In genomic region chr6:35687658-35688604, GRCh38 we compare ENCODE assay signal across 8 cellular contexts. TPM values are rescaled to one million over a fixed set of nuclear protein-coding genes. Genes with fewer than 3 reads are reported as not detected.
DNase-seq lines count a peak whose midpoint lies in the region; ATAC-seq and TF ChIP-seq lines count a peak whose summit lies in the region.

No MANE protein-coding gene starts in this region.

- no peak overlapping the region for H3K4ac ChIP-seq in IMR-90 (ENCODE audit: low read depth, low read length)

- H3K79me1 ChIP-seq in IMR-90 (ENCODE audit: low read depth in 1 of 2, low read length in 2 of 2): peaks cover 3 to 6% of the 10 kb centered on the region in 2 experiments; a peak in 2 of 4 replicates

- in situ Hi-C loops in IMR-90 (cut with MboI; ENCODE audit: low sequenced_read_pairs): no loop called here
- in situ Hi-C loops in astrocyte of the cerebellum (cut with HindIII; ENCODE audit: low sequenced_read_pairs): no loop called here

- H3K4me1 ChIP-seq in IMR-90 (ENCODE audit: control insufficient read depth, insufficient read depth, low read length) (peaks cover 2% of the 10 kb centered on the region; the same call in 1 of the 2 replicates), iPS-15b (ENCODE audit: control insufficient read depth, insufficient read depth, low read length) (peaks cover 9% of the 10 kb centered on the region), sigmoid colon (peaks cover 0 to 56% (median 44%) of the 10 kb centered on the region in 4 donors)

- H4K5ac ChIP-seq in IMR-90 (ENCODE audit: low read depth, low read length): no peak overlapping the region

- H4K8ac ChIP-seq in IMR-90 (ENCODE audit: low read depth in 2 of 2, low read length in 2 of 2): no peak overlapping the region

- no TSS peak for BruUV-seq in IMR-90 (replicated peaks; lab: Mats Ljungman, UMichigan)

- no peak overlapping the region for H2BK5ac ChIP-seq in IMR-90 (ENCODE audit: low read depth, low read length, poor library complexity, severe bottlenecking)

- H3K23ac ChIP-seq in IMR-90 (ENCODE audit: low read depth, low read length): peak overlapping the region; percentile 84

- no peak overlapping the region for H2BK20ac ChIP-seq in IMR-90 (ENCODE audit: low read depth, low read length)

- ATAC-seq in GM21529 (IDR thresholded peaks at IDR 0.05; ENCODE audit: unreplicated experiment) (peak; percentile 45), IMR-90 (ENCODE audit: low read depth) (peak; percentile 43)

- peak overlapping the region; percentile 95 for H2AFZ ChIP-seq in IMR-90 (replicated peaks; ENCODE audit: low read length, poor library complexity)

- TF ChIP-seq RAD21 in IMR-90 (IDR thresholded peaks at IDR 0.05; ENCODE audit: low read length): no peak

- H4K20me1 ChIP-seq in IMR-90 (ENCODE audit: insufficient read depth, low read length): peaks cover 5% of the 10 kb centered on the region; the same call in 1 of the 2 replicates

- no peak overlapping the region for H2BK15ac ChIP-seq in IMR-90 (ENCODE audit: low read depth, low read length)

- no peaks in the 10 kb centered on the region for H3K9me3 ChIP-seq in IMR-90 (ENCODE audit: control insufficient read depth, insufficient read depth, low read length)
- no peaks in the 10 kb centered on the region for H3K9me3 ChIP-seq in iPS-15b (ENCODE audit: control insufficient read depth, insufficient read depth, low read length)
- no peaks in the 10 kb centered on the region for H3K9me3 ChIP-seq in sigmoid colon

- CTCF ChIA-PET in IMR-90 (lab: Yijun Ruan, JAX): interaction anchor here (1.3 kb wide), 1 partner anchor 166 kb away, joined by 3 read pairs; no protein-coding TSS in a partner anchor

- H3K4me2 ChIP-seq in IMR-90 (ENCODE audit: low read depth, low read length): peak overlapping the region; percentile 92

- POLR2A ChIA-PET in IMR-90 (lab: Charles Lee; ENCODE audit: unreplicated experiment): no interaction called here

- no peak for TF ChIP-seq CTCF in IMR-90 (conservative IDR thresholded peaks at IDR 0.05; ENCODE audit: low read depth, low read length)
- no peak for TF ChIP-seq CTCF in astrocyte of the cerebellum (IDR thresholded peaks at IDR 0.05; ENCODE audit: low read depth, low read length, missing control alignments)
- no peak for TF ChIP-seq CTCF in sigmoid colon (IDR thresholded peaks at IDR 0.05)

- H3K4me3 ChIP-seq in IMR-90 (ENCODE audit: insufficient read depth, low read depth, low read length) (peak overlapping the region; percentile 59), astrocyte of the cerebellum (ENCODE audit: low read depth, low read length) (peak overlapping the region; percentile 61), iPS-15b (ENCODE audit: low read depth, low read length) (peak overlapping the region; percentile 69), sigmoid colon (peak overlapping the region; percentile 75 to 100 (median 90))

- dilution Hi-C loops in IMR-90 (cut with HindIII; ENCODE audit: low sequenced_read_pairs, unreplicated experiment): no loop called here

- H3K36me3 ChIP-seq in IMR-90 (ENCODE audit: control insufficient read depth, insufficient read depth, low read length) (no peaks in the 10 kb centered on the region), iPS-15b (ENCODE audit: control insufficient read depth, insufficient read depth, low read length) (no peaks in the 10 kb centered on the region), sigmoid colon (peaks cover 0 to 20% (median 5%) of the 10 kb centered on the region in 4 donors)

- H3K9me1 ChIP-seq in IMR-90 (ENCODE audit: insufficient read depth, low read length): peaks cover 2% of the 10 kb centered on the region; the same call in 1 of the 2 replicates

- H3K18ac ChIP-seq in IMR-90 (ENCODE audit: low read depth, low read length): no peak overlapping the region

- no peak overlapping the region for H2BK120ac ChIP-seq in IMR-90 (ENCODE audit: low read depth, low read length)

- H4K91ac ChIP-seq in IMR-90 (ENCODE audit: insufficient read depth, low read depth, low read length): no peak overlapping the region

- H2AK9ac ChIP-seq in IMR-90 (replicated peaks; ENCODE audit: low read depth, low read length, poor library complexity): peak overlapping the region; percentile 2

- H2AK5ac ChIP-seq in IMR-90 (ENCODE audit: low read depth, low read length): no peak overlapping the region

- H3K27me3 ChIP-seq in IMR-90 (ENCODE audit: control insufficient read depth, insufficient read depth, low read length) (no peaks in the 10 kb centered on the region), iPS-15b (ENCODE audit: control insufficient read depth, insufficient read depth, low read length) (peaks cover 7% of the 10 kb centered on the region), sigmoid colon (no peaks in the 10 kb centered on the region)

- H3K9ac ChIP-seq in IMR-90 (ENCODE audit: low read depth, low read length) (peak overlapping the region; percentile 65; the same call in 1 of the 2 replicates), iPS-15b (ENCODE audit: low read depth, low read length) (no peak overlapping the region)

- DNase-seq in DMS53 treated with DMSO at 0.1 percent for 48 hours (lab: John Stamatoyannopoulos, UW; ENCODE audit: unreplicated experiment) (peak; percentile 40), IMR-90 (peak; percentile 57), T-helper 1 cell (peak; percentile 40 to 76 (median 46)), astrocyte of the cerebellum (ENCODE audit: low read depth) (no peak), sigmoid colon (peak; percentile 84), GF-D8 (lab: John Stamatoyannopoulos, UW) (no peak)

- H3K27ac ChIP-seq in IMR-90 (ENCODE audit: insufficient read depth, low read length) (peak overlapping the region; percentile 13; the same call in 1 of the 2 replicates), sigmoid colon (peak overlapping the region; percentile 97 to 100 (median 98))

- intact Hi-C loops in IMR-90 (cut with micrococcal nuclease): no loop called here
- intact Hi-C loops in sigmoid colon (cut with DNase I): loop anchor here (5.0 kb wide), 3 partner anchors 86 to 166 kb away; no protein-coding TSS in a partner anchor

- no peak overlapping the region for H3K56ac ChIP-seq in IMR-90 (ENCODE audit: extremely low read depth, insufficient read depth, low read length)

- WGBS in IMR-90 (ENCODE audit: extremely low coverage in 2 of 2, insufficient read length in 1 of 2), 2 experiments: 0% methylated on average over 47 of the region's 100 CpGs; no CpG with 5 or more reads in 1 of the 2 experiments
- WGBS in sigmoid colon, 2 donors: 0% methylated on average over 100 of the region's 100 CpGs

- no peak for TF ChIP-seq POLR2A in IMR-90 (IDR thresholded peaks at IDR 0.05; ENCODE audit: low read depth, low read length)
- peak; percentile 25 to 26 for TF ChIP-seq POLR2A in sigmoid colon (IDR thresholded peaks at IDR 0.05)

- TF ChIP-seq EP300 in sigmoid colon (IDR thresholded peaks at IDR 0.05): peak in 1 of 4 donors; percentile 12

- peak overlapping the region; percentile 26 for H3K14ac ChIP-seq in IMR-90 (replicated peaks; ENCODE audit: low read depth, low read length)

TF ChIP-seq in IMR-90, 13 proteins besides CTCF, POLR2A, EP300 and RAD21:
- TF ChIP-seq RCOR1 (IDR thresholded peaks at IDR 0.05; ENCODE audit: insufficient replicate concordance, low read length) (no peak), ELK1 (IDR thresholded peaks at IDR 0.05; ENCODE audit: borderline replicate concordance, low read depth, low read length) (no peak), MXI1 (IDR thresholded peaks at IDR 0.05; ENCODE audit: borderline replicate concordance, low read depth, low read length) (no peak)

RNA-seq across cellular contexts. Expression of gene FKBP5, which starts 0.8 kb away (rescaled TPM):
- total RNA-seq in IMR-90 (2012; rRNA removed) (7.0 and 10.0 TPM in 2 replicates), sigmoid colon (100 to 1,000 TPM; 200 to 326 (median 258) TPM)
- polyA plus RNA-seq in IMR-90 (2012; rRNA removed) (5.6 and 6.8 TPM in 2 replicates), sigmoid colon (100 to 1,000 TPM in 1 of 3 donors, 10 to 100 TPM in 2; 52.9 to 165 (median 93.9) TPM)
- polyA plus RNA-seq in IMR-90 (2012; cell fraction: cytosol; rRNA removed): 1.2 and 2.7 TPM in 2 replicates
- 0.62 and 3.4 TPM in 2 replicates for polyA plus RNA-seq in IMR-90 (2012; cell fraction: nucleus; rRNA removed; ENCODE audit: low replicate concordance)

RNA-seq across cellular contexts. Expression of gene ARMC12, which starts 48.9 kb away (rescaled TPM):
- 0.18 and 0.28 TPM in 2 replicates for total RNA-seq in IMR-90 (2012; rRNA removed)
- 0.56 and 0.74 TPM in 2 replicates for polyA plus RNA-seq in IMR-90 (2012; rRNA removed)
- polyA plus RNA-seq in IMR-90 (2012; cell fraction: cytosol; rRNA removed): 0.16 and 0.30 TPM in 2 replicates
- polyA plus RNA-seq in IMR-90 (2012; cell fraction: nucleus; rRNA removed; ENCODE audit: low replicate concordance): 6.9 and 8.4 TPM in 2 replicates
- total RNA-seq in sigmoid colon: 1 to 10 TPM in 2 of 4 donors, under 1 TPM in 1, not detected in 1; 0.49 to 5.0 (median 1.1) TPM
- under 1 TPM in 1 of 3 donors, not detected in 2; 0.66 TPM for polyA plus RNA-seq in sigmoid colon

Comparison
In these comparisons a context has a peak if more than half of its experiments do, and no peak if none do; other contexts are left out.
1. DNase-seq: peak in DMS53 treated with DMSO at 0.1 percent for 48 hours (single experiment), IMR-90 (single experiment), T-helper 1 cell (5 of 5) and sigmoid colon (single experiment); none in astrocyte of the cerebellum (single experiment) and GF-D8 (single experiment).
2. RNA of gene FKBP5, which starts 0.8 kb away (total RNA-seq): 200 to 326 TPM in sigmoid colon; 7.0 to 10.0 TPM in IMR-90; every median in the first group is over 10 times any median in the second.
3. Peak in every context shown above with its lines, with median percentiles within 50 percentile points of each other: H3K4me3 ChIP-seq.